18 cellular contexts compared by ENCODE assay signal in the genomic region with DNA sequence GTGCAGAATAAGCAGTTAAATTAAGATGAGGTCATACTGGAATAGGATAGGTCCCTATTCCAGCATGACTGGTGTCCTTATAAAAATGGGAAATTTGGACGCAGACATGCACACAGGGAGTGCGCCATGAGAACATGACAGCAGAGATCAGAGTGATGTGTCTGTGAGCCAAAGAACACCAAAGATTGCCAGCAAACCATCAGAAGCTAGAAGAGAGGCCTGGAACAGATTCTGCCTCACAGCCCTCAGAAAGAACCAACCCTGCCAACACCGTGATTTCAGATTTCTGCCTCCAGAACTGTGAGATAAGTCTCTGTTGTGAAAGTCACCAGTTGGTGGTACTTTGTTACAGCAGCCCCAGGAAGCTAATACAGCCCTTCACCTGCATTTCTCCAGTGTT. TPM values are rescaled to one million over a fixed set of nuclear protein-coding genes. Genes with fewer than 3 reads are reported as not detected.
A peak's percentile ranks its signal among the peaks of the same experiment; 100 is the strongest.
DNase-seq lines count a peak whose midpoint lies in the region; ATAC-seq, FAIRE-seq and TF ChIP-seq lines count a peak whose summit lies in the region.
"Had no signal": no experiment of that assay in that cellular context is flagged by ENCODE, and none has a peak within 500 bp of the region (broad histone marks: within the 10 kb centered on the region; RNA-seq: fewer than 3 reads in every experiment).

No MANE protein-coding gene starts in this region.

- DNase-seq in GM19239 (ENCODE audit: insufficient read length, low spot score): no peak
- peak; percentile 46 to 66 for DNase-seq in cerebellar nuclear complex (lab: John Stamatoyannopoulos, UW)
- no peak for DNase-seq in left ventricle myocardium inferior
- no peak for DNase-seq in activated CD4-positive, alpha-beta memory T cell treated with anti-CD3 and anti-CD28 coated beads, Interleukin-2, amount 10 ng/mL, durations not matched to agents 7 days and 5 days
- no peak for DNase-seq in WTC11 (ENCODE audit: low spot score)
- DNase-seq: Calu3; CD4-positive, alpha-beta memory T cell; COR-L47; DMS53; DMS79 treated with DMSO at 0.1 percent for 48 hours; GOT3; H7; HCEC 1CT had no signal

- H3K9ac ChIP-seq in OCI-LY3 (ENCODE audit: low read length): no peak overlapping the region

- H3K4me2 ChIP-seq in OCI-LY3 (ENCODE audit: low read length): no peak overlapping the region

- no peak for TF ChIP-seq CTCF in OCI-LY3 (IDR thresholded peaks at IDR 0.05; ENCODE audit: low read depth, low read length)
- TF ChIP-seq CTCF in left ventricle myocardium inferior (IDR thresholded peaks at IDR 0.05; ENCODE audit: borderline replicate concordance): no peak
- TF ChIP-seq CTCF in WTC11 (IDR thresholded peaks at IDR 0.05): no peak

- H3K4me1 Mint-ChIP-seq in activated CD4-positive, alpha-beta memory T cell treated with anti-CD3 and anti-CD28 coated beads, Interleukin-2, amount 10 ng/mL, durations not matched to agents 7 days and 5 days: peaks cover 2% of the 10 kb centered on the region
- no peaks in the 10 kb centered on the region for H3K4me1 Mint-ChIP-seq in WTC11
- H3K4me1 Mint-ChIP-seq: CD4-positive, alpha-beta memory T cell had no signal

- no peaks in the 10 kb centered on the region for H3K36me3 Mint-ChIP-seq in activated CD4-positive, alpha-beta memory T cell treated with anti-CD3 and anti-CD28 coated beads, Interleukin-2, amount 10 ng/mL, durations not matched to agents 7 days and 5 days (ENCODE audit: low read depth)
- H3K36me3 Mint-ChIP-seq in WTC11: no peaks in the 10 kb centered on the region
- H3K36me3 Mint-ChIP-seq: CD4-positive, alpha-beta memory T cell had no signal

- no peaks in the 10 kb centered on the region for H3K9me3 Mint-ChIP-seq in activated CD4-positive, alpha-beta memory T cell treated with anti-CD3 and anti-CD28 coated beads, Interleukin-2, amount 10 ng/mL, durations not matched to agents 7 days and 5 days
- H3K9me3 Mint-ChIP-seq in WTC11: no peaks in the 10 kb centered on the region

- H3K4me1 ChIP-seq in OCI-LY3 (ENCODE audit: low read length) (peaks cover 95% of the 10 kb centered on the region), left ventricle myocardium inferior (no peaks in the 10 kb centered on the region)

- FAIRE-seq in GM19239 (lab: Jason Lieb, UNC): peak; percentile 4
- FAIRE-seq: G401.6, GM12892 had no signal

- peaks cover 21% of the 10 kb centered on the region for H3K27me3 Mint-ChIP-seq in activated CD4-positive, alpha-beta memory T cell treated with anti-CD3 and anti-CD28 coated beads, Interleukin-2, amount 10 ng/mL, durations not matched to agents 7 days and 5 days
- H3K27me3 Mint-ChIP-seq in WTC11 (ENCODE audit: low read depth): peaks cover 3% of the 10 kb centered on the region; the same call in 1 of the 2 replicates

- H2AFZ ChIP-seq in OCI-LY3 (ENCODE audit: low read depth, low read length): no peak overlapping the region

- H3K36me3 ChIP-seq in OCI-LY3 (replicated peaks; ENCODE audit: low read depth, low read length) (peaks cover 49% of the 10 kb centered on the region), left ventricle myocardium inferior (no peaks in the 10 kb centered on the region)

- no peaks in the 10 kb centered on the region for H3K27me3 ChIP-seq in OCI-LY3 (ENCODE audit: low read depth, low read length)
- H3K27me3 ChIP-seq in left ventricle myocardium inferior (ENCODE audit: low read depth): no peaks in the 10 kb centered on the region

- CTCF ChIA-PET in activated CD4-positive, alpha-beta memory T cell treated with anti-CD3 and anti-CD28 coated beads, Interleukin-2, amount 10 ng/mL, durations not matched to agents 7 days and 5 days (lab: Charles Lee): no interaction called here
- CTCF ChIA-PET in WTC11 (lab: Charles Lee): interaction anchor here (1.9 kb wide), 1 partner anchor 9 kb away, joined by 8 read pairs; no protein-coding TSS in a partner anchor

- intact Hi-C loops in left ventricle myocardium inferior (cut with micrococcal nuclease): no loop called here

- H3K27ac ChIP-seq in OCI-LY3 (ENCODE audit: low read length): peak overlapping the region; percentile 11; the same call in 1 of the 2 replicates
- no peak overlapping the region for H3K27ac ChIP-seq in left ventricle myocardium inferior (replicated peaks)

- H4K20me1 ChIP-seq in OCI-LY3 (ENCODE audit: insufficient read depth, low read length): peaks cover 99% of the 10 kb centered on the region

- POLR2A ChIA-PET in activated CD4-positive, alpha-beta memory T cell treated with anti-CD3 and anti-CD28 coated beads, Interleukin-2, amount 10 ng/mL, durations not matched to agents 7 days and 5 days (lab: Charles Lee): no interaction called here
- POLR2A ChIA-PET in WTC11 (lab: Charles Lee): no interaction called here

- no peak overlapping the region for H3K27ac Mint-ChIP-seq in activated CD4-positive, alpha-beta memory T cell treated with anti-CD3 and anti-CD28 coated beads, Interleukin-2, amount 10 ng/mL, durations not matched to agents 7 days and 5 days
- no peak overlapping the region for H3K27ac Mint-ChIP-seq in WTC11
- H3K27ac Mint-ChIP-seq: CD4-positive, alpha-beta memory T cell had no signal

- no peak overlapping the region for H3K4me3 Mint-ChIP-seq in activated CD4-positive, alpha-beta memory T cell treated with anti-CD3 and anti-CD28 coated beads, Interleukin-2, amount 10 ng/mL, durations not matched to agents 7 days and 5 days
- no peak overlapping the region for H3K4me3 Mint-ChIP-seq in WTC11

- ATAC-seq in GM18867 (IDR thresholded peaks at IDR 0.05; ENCODE audit: unreplicated experiment) (no peak), WTC11 (no peak)

- H3K9me3 ChIP-seq in OCI-LY3 (ENCODE audit: insufficient read depth, low read length) (no peaks in the 10 kb centered on the region), left ventricle myocardium inferior (replicated peaks) (no peaks in the 10 kb centered on the region)

- peaks cover 100% of the 10 kb centered on the region for H3K79me2 ChIP-seq in OCI-LY3 (ENCODE audit: low read length)

- H3K4me3 ChIP-seq in OCI-LY3 (ENCODE audit: low read length) (no peak overlapping the region), left ventricle myocardium inferior (no peak overlapping the region)

TF ChIP-seq in WTC11, 78 proteins besides CTCF, POLR2A, EP300 and RAD21 (continues in another document):
- no peak for TF ChIP-seq RORB (CRISPR knock-in tag; IDR thresholded peaks at IDR 0.05)
- no peak for TF ChIP-seq KAT7 (CRISPR knock-in tag; IDR thresholded peaks at IDR 0.05; ENCODE audit: borderline replicate concordance)
- TF ChIP-seq ZMAT4 (CRISPR knock-in tag; IDR thresholded peaks at IDR 0.05): no peak
- TF ChIP-seq, protein P1, sequence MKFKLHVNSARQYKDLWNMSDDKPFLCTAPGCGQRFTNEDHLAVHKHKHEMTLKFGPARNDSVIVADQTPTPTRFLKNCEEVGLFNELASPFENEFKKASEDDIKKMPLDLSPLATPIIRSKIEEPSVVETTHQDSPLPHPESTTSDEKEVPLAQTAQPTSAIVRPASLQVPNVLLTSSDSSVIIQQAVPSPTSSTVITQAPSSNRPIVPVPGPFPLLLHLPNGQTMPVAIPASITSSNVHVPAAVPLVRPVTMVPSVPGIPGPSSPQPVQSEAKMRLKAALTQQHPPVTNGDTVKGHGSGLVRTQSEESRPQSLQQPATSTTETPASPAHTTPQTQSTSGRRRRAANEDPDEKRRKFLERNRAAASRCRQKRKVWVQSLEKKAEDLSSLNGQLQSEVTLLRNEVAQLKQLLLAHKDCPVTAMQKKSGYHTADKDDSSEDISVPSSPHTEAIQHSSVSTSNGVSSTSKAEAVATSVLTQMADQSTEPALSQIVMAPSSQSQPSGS (CRISPR knock-in tag; IDR thresholded peaks at IDR 0.05; ENCODE audit: borderline replicate concordance, low read depth): no peak
- TF ChIP-seq ZNF317 (CRISPR knock-in tag; IDR thresholded peaks at IDR 0.05; ENCODE audit: borderline replicate concordance, low read depth): no peak
- TF ChIP-seq ZNF512 (CRISPR knock-in tag; IDR thresholded peaks at IDR 0.05; ENCODE audit: borderline replicate concordance): no peak
- no peak for TF ChIP-seq USF1 (CRISPR knock-in tag; IDR thresholded peaks at IDR 0.05)
- TF ChIP-seq ATF1 (CRISPR knock-in tag; IDR thresholded peaks at IDR 0.05): no peak
- TF ChIP-seq ELF4 (CRISPR knock-in tag; IDR thresholded peaks at IDR 0.05; ENCODE audit: low read depth): no peak

RNA-seq across cellular contexts. Expression of gene EPHB1, which starts 34.7 kb away (rescaled TPM):
- total RNA-seq in left ventricle myocardium inferior (1.3 TPM), WTC11 (2021) (7.0 to 9.9 TPM (median 8.2 TPM) in 3 replicates)
- 1 to 10 TPM in 1 of 2 experiments, under 1 TPM in 1; 0.80 to 1.2 TPM for total RNA-seq in activated CD4-positive, alpha-beta memory T cell treated with anti-CD3 and anti-CD28 coated beads, Interleukin-2, amount 10 ng/mL, durations not matched to agents 7 days and 5 days
- total RNA-seq: A172 had no signal

Comparison
In these comparisons a context has a peak if more than half of its experiments do, and no peak if none do; other contexts are left out.
1. DNase-seq: peak in cerebellar nuclear complex (2 of 2); none in GM19239 (single experiment), left ventricle myocardium inferior (single experiment), activated CD4-positive, alpha-beta memory T cell treated with anti-CD3 and anti-CD28 coated beads, Interleukin-2, amount 10 ng/mL, durations not matched to agents 7 days and 5 days (single experiment) and WTC11 (single experiment).